ENCODE assay signal across 22 cellular contexts in genomic region chr12:25424186-25424854, GRCh38.
DNase-seq lines count a peak whose midpoint lies in the region; TF ChIP-seq lines count a peak whose summit lies in the region.
"Had no signal": no experiment of that assay in that cellular context is flagged by ENCODE, and none has a peak within 500 bp of the region (broad histone marks: within the 10 kb centered on the region; RNA-seq: fewer than 3 reads in every experiment).

No MANE protein-coding gene starts in this region.

- DNase-seq in AG10803 (ENCODE audit: low read depth): peak; percentile 87
- peak; percentile 45 for DNase-seq in GM04503 (ENCODE audit: low read depth)
- DNase-seq in fibroblast of mammary gland (ENCODE audit: low read depth): peak; percentile 82
- DNase-seq in osteoblast (ENCODE audit: insufficient read length, low spot score, missing footprints): peak; percentile 52
- DNase-seq in HuH-7.5 (ENCODE audit: low spot score): no peak
- DNase-seq in suprapubic skin (ENCODE audit: low spot score in 2 of 2): no peak
- DNase-seq in CD4-positive, alpha-beta memory T cell: no peak
- DNase-seq: AML-193, DMS79, GOT3, IMR-90, Karpas-422, NCI-H1048, NCI-H1436 treated with DMSO at 0.1 percent for 48 hours, NCI-H2029 treated with DMSO at 0.1 percent for 48 hours, NCI-H2171, NCI-H526, PC-9, SJCRH30 had no signal

- H3K27ac Mint-ChIP-seq in CD4-positive, alpha-beta memory T cell: no peak overlapping the region

- WGBS in suprapubic skin: 45% methylated on average over 9 of the region's 9 CpGs

- H3K27me3 ChIP-seq in osteoblast (ENCODE audit: insufficient read depth, low read length) (no peaks in the 10 kb centered on the region), suprapubic skin (no peaks in the 10 kb centered on the region)
- no peaks in the 10 kb centered on the region for H3K27me3 ChIP-seq in CD4-positive, alpha-beta memory T cell (ENCODE audit: insufficient read depth, low read length)
- H3K27me3 ChIP-seq: SJCRH30 had no signal

- peaks cover 11% of the 10 kb centered on the region for H3K4me1 ChIP-seq in osteoblast (ENCODE audit: insufficient read depth, low read length)
- peaks cover 6% of the 10 kb centered on the region for H3K4me1 ChIP-seq in suprapubic skin
- no peaks in the 10 kb centered on the region for H3K4me1 ChIP-seq in CD4-positive, alpha-beta memory T cell (ENCODE audit: insufficient read depth, low read length)
- H3K4me1 ChIP-seq: SJCRH30 had no signal

- no peaks in the 10 kb centered on the region for H3K4me1 Mint-ChIP-seq in CD4-positive, alpha-beta memory T cell

- peaks cover 0 to 5% of the 10 kb centered on the region in 2 donors for H3K27me3 Mint-ChIP-seq in CD4-positive, alpha-beta memory T cell

- H3K4me3 Mint-ChIP-seq in CD4-positive, alpha-beta memory T cell: no peak overlapping the region

- no peaks in the 10 kb centered on the region for H4K20me1 ChIP-seq in osteoblast (ENCODE audit: insufficient read depth, low read length)

- TF ChIP-seq POLR2A in suprapubic skin (IDR thresholded peaks at IDR 0.05): no peak

- no peaks in the 10 kb centered on the region for H3K9me3 ChIP-seq in osteoblast (ENCODE audit: low read depth, low read length)
- H3K9me3 ChIP-seq in suprapubic skin: no peaks in the 10 kb centered on the region
- H3K9me3 ChIP-seq in CD4-positive, alpha-beta memory T cell (ENCODE audit: control insufficient read depth in 1 of 2, low read length in 2 of 2): no peaks in the 10 kb centered on the region
- H3K9me3 ChIP-seq: SJCRH30 had no signal

- no peaks in the 10 kb centered on the region for H3K79me2 ChIP-seq in osteoblast (ENCODE audit: insufficient read depth, low read length)

- no peak overlapping the region for H3K4me2 ChIP-seq in osteoblast (ENCODE audit: insufficient read depth, low read length)
- H3K4me2 ChIP-seq: PC-9 had no signal

- POLR2A ChIA-PET in CD4-positive, alpha-beta memory T cell (lab: Charles Lee; ENCODE audit: partially characterized antibody): no interaction called here

- CTCF ChIA-PET in CD4-positive, alpha-beta memory T cell (lab: Charles Lee; ENCODE audit: partially characterized antibody): interaction anchor here (0.9 kb wide), 1 partner anchor 12 kb away, joined by 4 read pairs; no protein-coding TSS in a partner anchor

- no peak overlapping the region for H2AFZ ChIP-seq in osteoblast (ENCODE audit: low read length)
- H2AFZ ChIP-seq: PC-9 had no signal

- no peaks in the 10 kb centered on the region for H3K9me3 Mint-ChIP-seq in CD4-positive, alpha-beta memory T cell

- no peaks in the 10 kb centered on the region for H3K36me3 ChIP-seq in osteoblast (ENCODE audit: insufficient read depth, low read length)
- no peaks in the 10 kb centered on the region for H3K36me3 ChIP-seq in suprapubic skin
- H3K36me3 ChIP-seq in CD4-positive, alpha-beta memory T cell (ENCODE audit: insufficient read depth, low read length): no peaks in the 10 kb centered on the region
- H3K36me3 ChIP-seq: SJCRH30 had no signal

- TF ChIP-seq EP300 in suprapubic skin (IDR thresholded peaks at IDR 0.05): no peak

- H3K27ac ChIP-seq in osteoblast (ENCODE audit: low read depth, low read length): no peak overlapping the region
- H3K27ac ChIP-seq in suprapubic skin: no peak overlapping the region
- no peak overlapping the region for H3K27ac ChIP-seq in CD4-positive, alpha-beta memory T cell (ENCODE audit: low read depth, low read length)
- H3K27ac ChIP-seq: C4-2B, HL-60, PC-9, RWPE1, SJCRH30 had no signal

- intact Hi-C loops in CD4-positive, alpha-beta memory T cell (cut with micrococcal nuclease): no loop called here

- H3K36me3 Mint-ChIP-seq in CD4-positive, alpha-beta memory T cell: no peaks in the 10 kb centered on the region

- TF ChIP-seq CTCF in AG10803 (conservative IDR thresholded peaks at IDR 0.05; ENCODE audit: low read length) (no peak), fibroblast of mammary gland (conservative IDR thresholded peaks at IDR 0.05; ENCODE audit: control insufficient read depth, insufficient read depth, low read depth, low read length) (no peak), osteoblast (IDR thresholded peaks at IDR 0.05; ENCODE audit: extremely low read depth, low read depth, low read length) (no peak), suprapubic skin (IDR thresholded peaks at IDR 0.05) (no peak)

- H3K4me3 ChIP-seq in AG10803 (ENCODE audit: low read length): no peak overlapping the region
- H3K4me3 ChIP-seq in fibroblast of mammary gland (ENCODE audit: control insufficient read depth, low read depth, low read length): no peak overlapping the region
- no peak overlapping the region for H3K4me3 ChIP-seq in osteoblast (ENCODE audit: insufficient read depth, low read length)
- H3K4me3 ChIP-seq in suprapubic skin: no peak overlapping the region
- H3K4me3 ChIP-seq in CD4-positive, alpha-beta memory T cell (ENCODE audit: low read length in 2 of 2): no peak overlapping the region
- H3K4me3 ChIP-seq: PC-9, SJCRH30 had no signal

Comparison
In these comparisons a context has a peak if more than half of its experiments do, and no peak if none do; other contexts are left out.
1. DNase-seq: peak in AG10803 (single experiment), GM04503 (single experiment), fibroblast of mammary gland (single experiment) and osteoblast (single experiment); none in HuH-7.5 (single experiment), suprapubic skin (0 of 2) and CD4-positive, alpha-beta memory T cell (0 of 5).